1 cellular context compared by ENCODE assay signal in the genomic region with DNA sequence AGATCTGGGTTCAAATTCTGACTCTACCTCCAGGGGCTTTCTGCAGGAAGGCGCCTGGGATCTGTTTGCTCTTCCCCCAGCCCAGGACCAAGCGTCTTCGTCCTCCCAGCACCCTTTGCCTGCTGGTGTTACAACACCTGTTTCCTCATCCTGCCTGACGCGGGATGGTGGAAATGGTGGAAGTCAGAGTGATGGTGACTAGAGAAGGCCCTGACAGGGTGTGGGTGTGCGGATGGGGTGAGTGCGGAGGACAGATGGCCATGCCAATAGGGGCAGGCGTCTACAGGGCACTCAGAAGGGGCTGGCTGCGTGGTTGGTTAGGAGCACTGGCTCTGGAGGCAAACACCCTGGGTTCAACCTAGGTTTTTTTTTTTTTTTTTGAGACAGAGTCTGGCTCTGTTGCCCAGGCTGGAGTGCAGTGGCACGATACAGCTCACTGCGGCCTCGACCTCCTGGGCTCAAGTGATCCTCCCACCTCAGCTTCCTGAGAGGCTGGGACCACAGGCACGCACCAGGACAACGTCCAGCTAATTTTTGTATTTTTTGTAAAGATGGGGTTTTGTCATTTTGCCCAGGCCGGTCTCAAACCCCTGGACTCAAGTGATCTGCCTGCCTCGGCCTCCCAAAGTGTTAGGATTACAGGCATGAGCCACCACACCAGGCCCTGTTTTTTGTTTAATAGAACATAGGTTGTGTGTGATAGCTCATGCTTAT.
TF ChIP-seq lines count a peak whose summit lies in the region.

No MANE protein-coding gene starts in this region.

TF ChIP-seq in SK-N-SH, 30 proteins besides CTCF, POLR2A, EP300 and RAD21 (continued from another document):
- TF ChIP-seq TCF12 (IDR thresholded peaks at IDR 0.05) (no peak), POLR2AphosphoS5 (IDR thresholded peaks at IDR 0.05; ENCODE audit: low read depth, low read length) (no peak), YY1 (IDR thresholded peaks at IDR 0.05; ENCODE audit: low read depth) (no peak), FOSL2 (IDR thresholded peaks at IDR 0.05; ENCODE audit: borderline replicate concordance, low read depth) (no peak), RXRA (IDR thresholded peaks at IDR 0.05; ENCODE audit: borderline replicate concordance, low read depth) (no peak), JUND (IDR thresholded peaks at IDR 0.05) (no peak)
- TF ChIP-seq, protein P1, sequence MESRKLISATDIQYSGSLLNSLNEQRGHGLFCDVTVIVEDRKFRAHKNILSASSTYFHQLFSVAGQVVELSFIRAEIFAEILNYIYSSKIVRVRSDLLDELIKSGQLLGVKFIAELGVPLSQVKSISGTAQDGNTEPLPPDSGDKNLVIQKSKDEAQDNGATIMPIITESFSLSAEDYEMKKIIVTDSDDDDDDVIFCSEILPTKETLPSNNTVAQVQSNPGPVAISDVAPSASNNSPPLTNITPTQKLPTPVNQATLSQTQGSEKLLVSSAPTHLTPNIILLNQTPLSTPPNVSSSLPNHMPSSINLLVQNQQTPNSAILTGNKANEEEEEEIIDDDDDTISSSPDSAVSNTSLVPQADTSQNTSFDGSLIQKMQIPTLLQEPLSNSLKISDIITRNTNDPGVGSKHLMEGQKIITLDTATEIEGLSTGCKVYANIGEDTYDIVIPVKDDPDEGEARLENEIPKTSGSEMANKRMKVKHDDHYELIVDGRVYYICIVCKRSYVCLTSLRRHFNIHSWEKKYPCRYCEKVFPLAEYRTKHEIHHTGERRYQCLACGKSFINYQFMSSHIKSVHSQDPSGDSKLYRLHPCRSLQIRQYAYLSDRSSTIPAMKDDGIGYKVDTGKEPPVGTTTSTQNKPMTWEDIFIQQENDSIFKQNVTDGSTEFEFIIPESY (IDR thresholded peaks at IDR 0.05; ENCODE audit: borderline replicate concordance, low read depth), result no peak
TF ChIP-seq in SK-N-SH: peak in this region for 0.
